Comparison of ENCODE assay signal across 19 cellular contexts in the genomic region with DNA sequence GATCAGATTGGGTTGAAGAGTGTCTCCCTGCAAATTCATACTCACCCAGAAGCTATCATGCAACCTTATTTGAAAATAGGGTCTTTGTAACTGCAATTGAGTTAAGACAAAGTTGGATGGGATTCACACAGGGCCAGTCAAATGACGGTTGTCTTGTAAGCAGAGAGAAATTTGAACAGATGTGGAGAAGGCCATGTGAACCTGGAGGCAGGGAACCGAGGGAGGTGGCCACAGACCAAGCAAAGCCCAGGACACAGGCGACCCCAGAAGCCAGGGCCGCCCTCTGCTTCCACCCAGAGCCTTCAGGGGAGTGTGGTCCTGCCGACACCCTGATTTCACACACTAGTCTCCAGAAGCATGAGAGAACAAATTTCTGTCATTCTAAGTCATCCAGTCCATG.
DNase-seq lines count a peak whose midpoint lies in the region; ATAC-seq lines count a peak whose summit lies in the region.
"Had no signal": no experiment of that assay in that cellular context is flagged by ENCODE, and none has a peak within 500 bp of the region (broad histone marks: within the 10 kb centered on the region; RNA-seq: fewer than 3 reads in every experiment).

No MANE protein-coding gene starts in this region.

- H3K14ac ChIP-seq in neuronal stem cell (ENCODE audit: low read length): no peak overlapping the region
- H3K14ac ChIP-seq in trophoblast cell (ENCODE audit: low read length): no peak overlapping the region

- H4K91ac ChIP-seq in neuronal stem cell (ENCODE audit: low read depth, low read length, poor library complexity) (no peak overlapping the region), trophoblast cell (ENCODE audit: low read depth, low read length) (no peak overlapping the region)

- no peak overlapping the region for H3K4me3 ChIP-seq in CD8-positive, alpha-beta memory T cell (ENCODE audit: low read length)
- H3K4me3 ChIP-seq in adipocyte (ENCODE audit: low read length) (peak overlapping the region; percentile 40), neuronal stem cell (ENCODE audit: low read length in 2 of 2) (no peak overlapping the region), trophoblast cell (ENCODE audit: low read depth, low read length) (no peak overlapping the region)
- H3K4me3 ChIP-seq: transverse colon had no signal

- H3K27me3 ChIP-seq in CD8-positive, alpha-beta memory T cell (ENCODE audit: insufficient read depth, low read length, poor library complexity, severe bottlenecking): no peaks in the 10 kb centered on the region
- H3K27me3 ChIP-seq in adipocyte (replicated peaks; ENCODE audit: control insufficient read depth, insufficient read depth, low read length) (peaks cover 3% of the 10 kb centered on the region), neuronal stem cell (ENCODE audit: control insufficient read depth in 3 of 3, insufficient read depth in 3 of 3, low read depth in 1 of 3, low read length in 3 of 3) (no peaks in the 10 kb centered on the region), trophoblast cell (ENCODE audit: insufficient read depth, low read length) (no peaks in the 10 kb centered on the region)
- H3K27me3 ChIP-seq: transverse colon had no signal

- H2BK5ac ChIP-seq in neuronal stem cell (ENCODE audit: low read length): no peak overlapping the region
- no peak overlapping the region for H2BK5ac ChIP-seq in trophoblast cell (ENCODE audit: low read depth, low read length, poor library complexity)

- no peak overlapping the region for H2BK15ac ChIP-seq in neuronal stem cell (ENCODE audit: low read length)

- no peaks in the 10 kb centered on the region for H3K36me3 ChIP-seq in CD8-positive, alpha-beta memory T cell (ENCODE audit: insufficient read depth, low read length)
- H3K36me3 ChIP-seq in adipocyte (ENCODE audit: control insufficient read depth, insufficient read depth, low read length, severe bottlenecking) (no peaks in the 10 kb centered on the region), neuronal stem cell (replicated peaks in 1 of 2; ENCODE audit: control insufficient read depth in 2 of 2, insufficient read depth in 2 of 2, low read length in 2 of 2) (no peaks in the 10 kb centered on the region), trophoblast cell (ENCODE audit: control insufficient read depth in 1 of 2, insufficient read depth in 2 of 2, low read length in 2 of 2) (no peaks in the 10 kb centered on the region)
- H3K36me3 ChIP-seq: transverse colon had no signal

- no peaks in the 10 kb centered on the region for H3K27me3 Mint-ChIP-seq in T-helper 2 cell treated with Interferon-gamma antibody and Interleukin-4, amounts not matched to agents 5 μg/mL and 100 μg/mL, for 36 hours (ENCODE audit: low read depth)
- H3K27me3 Mint-ChIP-seq in CD8-positive, alpha-beta memory T cell: no peaks in the 10 kb centered on the region
- H3K27me3 Mint-ChIP-seq: B cell had no signal

- H2BK120ac ChIP-seq in neuronal stem cell (ENCODE audit: low read depth, low read length) (no peak overlapping the region), trophoblast cell (ENCODE audit: insufficient read depth, low read length, poor library complexity) (no peak overlapping the region)

- H3K9me3 Mint-ChIP-seq in T-helper 2 cell treated with Interferon-gamma antibody and Interleukin-4, amounts not matched to agents 5 μg/mL and 100 μg/mL, for 36 hours: peaks cover 10% of the 10 kb centered on the region
- peaks cover 0 to 3% (median 0%) of the 10 kb centered on the region in 5 donors for H3K9me3 Mint-ChIP-seq in CD8-positive, alpha-beta memory T cell
- H3K9me3 Mint-ChIP-seq: neural crest cell had no signal

- no peak overlapping the region for H4K8ac ChIP-seq in neuronal stem cell (ENCODE audit: low read depth, low read length)
- no peak overlapping the region for H4K8ac ChIP-seq in trophoblast cell (ENCODE audit: low read depth, low read length)

- POLR2A ChIA-PET in CD8-positive, alpha-beta memory T cell (lab: Charles Lee): no interaction called here

- H3K4me1 Mint-ChIP-seq in T-helper 2 cell treated with Interferon-gamma antibody and Interleukin-4, amounts not matched to agents 5 μg/mL and 100 μg/mL, for 36 hours (ENCODE audit: low read depth): peaks cover 38% of the 10 kb centered on the region
- H3K4me1 Mint-ChIP-seq in CD8-positive, alpha-beta memory T cell: peaks cover 41 to 59% (median 56%) of the 10 kb centered on the region in 3 donors

- H3K18ac ChIP-seq in neuronal stem cell (ENCODE audit: low read length): peak overlapping the region; percentile 57
- no peak overlapping the region for H3K18ac ChIP-seq in trophoblast cell (ENCODE audit: low read length)

- H3K27ac Mint-ChIP-seq in T-helper 2 cell treated with Interferon-gamma antibody and Interleukin-4, amounts not matched to agents 5 μg/mL and 100 μg/mL, for 36 hours: peak overlapping the region; percentile 85
- H3K27ac Mint-ChIP-seq in CD8-positive, alpha-beta memory T cell: peak overlapping the region; percentile 12 to 98 (median 88)
- H3K27ac Mint-ChIP-seq: B cell, progenitor cell of endocrine pancreas had no signal

- CTCF ChIA-PET in CD8-positive, alpha-beta memory T cell (lab: Charles Lee): interaction anchor here (1.2 kb wide), 3 partner anchors 14 to 351 kb away, joined by 3 to 5 read pairs (median 3); no protein-coding TSS in a partner anchor

- H3K23ac ChIP-seq in neuronal stem cell (ENCODE audit: low read depth, low read length, poor library complexity): no peak overlapping the region
- no peak overlapping the region for H3K23ac ChIP-seq in trophoblast cell (ENCODE audit: low read length)

- peaks cover 31% of the 10 kb centered on the region for H3K36me3 Mint-ChIP-seq in T-helper 2 cell treated with Interferon-gamma antibody and Interleukin-4, amounts not matched to agents 5 μg/mL and 100 μg/mL, for 36 hours (ENCODE audit: low read depth)
- H3K36me3 Mint-ChIP-seq in CD8-positive, alpha-beta memory T cell: peaks cover 2 to 37% (median 9%) of the 10 kb centered on the region in 3 donors

- H3K4me1 ChIP-seq in CD8-positive, alpha-beta memory T cell (ENCODE audit: insufficient read depth, low read length): peaks cover 47% of the 10 kb centered on the region
- H3K4me1 ChIP-seq in adipocyte (ENCODE audit: control insufficient read depth, insufficient read depth, low read length) (peaks cover 11% of the 10 kb centered on the region), neuronal stem cell (ENCODE audit: control insufficient read depth in 2 of 2, insufficient read depth in 1 of 2, low read depth in 1 of 2, low read length in 2 of 2) (no peaks in the 10 kb centered on the region), trophoblast cell (ENCODE audit: control insufficient read depth in 1 of 2, insufficient read depth in 2 of 2, low read length in 2 of 2) (no peaks in the 10 kb centered on the region)

- H3K4me2 ChIP-seq in neuronal stem cell (ENCODE audit: insufficient read depth, low read length, poor library complexity, severe bottlenecking): no peak overlapping the region
- no peak overlapping the region for H3K4me2 ChIP-seq in trophoblast cell (ENCODE audit: low read length)

- H3K9ac ChIP-seq in adipocyte (ENCODE audit: low read length): no peak overlapping the region
- no peak overlapping the region for H3K9ac ChIP-seq in neuronal stem cell (ENCODE audit: low read depth, low read length, poor library complexity)
- H3K9ac ChIP-seq in trophoblast cell (ENCODE audit: low read length): no peak overlapping the region

- H4K12ac ChIP-seq in trophoblast cell (ENCODE audit: low read depth, low read length): no peak overlapping the region

- no peaks in the 10 kb centered on the region for H3K79me2 ChIP-seq in trophoblast cell (ENCODE audit: control insufficient read depth, insufficient read depth, low read length, poor library complexity)

- H3K79me1 ChIP-seq in neuronal stem cell (ENCODE audit: low read depth, low read length): no peaks in the 10 kb centered on the region
- H3K79me1 ChIP-seq in trophoblast cell (ENCODE audit: low read length): no peaks in the 10 kb centered on the region

- no peak overlapping the region for H3K27ac ChIP-seq in CD8-positive, alpha-beta memory T cell (ENCODE audit: low read depth, low read length)
- H3K27ac ChIP-seq in neuronal stem cell (replicated peaks; ENCODE audit: low read length) (no peak overlapping the region), trophoblast cell (ENCODE audit: low read depth, low read length) (no peak overlapping the region)
- H3K27ac ChIP-seq: transverse colon, VCaP had no signal

- no CpG with 5 or more reads among the region's 5 CpGs for WGBS in neuronal stem cell (ENCODE audit: extremely low coverage in 2 of 2, insufficient read length in 2 of 2, insufficient replicate concordance in 1 of 2), 2 donors
- WGBS in trophoblast cell (ENCODE audit: extremely low coverage, insufficient coverage, insufficient read length): no CpG with 5 or more reads among the region's 5 CpGs

- H2AFZ ChIP-seq in neuronal stem cell (ENCODE audit: low read length) (no peak overlapping the region), trophoblast cell (ENCODE audit: insufficient read depth, low read length, poor library complexity) (no peak overlapping the region)

- H3K9me3 ChIP-seq in CD8-positive, alpha-beta memory T cell (ENCODE audit: low read length): no peaks in the 10 kb centered on the region
- H3K9me3 ChIP-seq in adipocyte (ENCODE audit: control insufficient read depth, low read length) (no peaks in the 10 kb centered on the region), neuronal stem cell (replicated peaks in 1 of 2; ENCODE audit: control insufficient read depth in 2 of 2, insufficient read depth in 1 of 2, low read depth in 1 of 2, low read length in 2 of 2) (no peaks in the 10 kb centered on the region), trophoblast cell (ENCODE audit: insufficient read depth, low read depth, low read length) (no peaks in the 10 kb centered on the region)
- H3K9me3 ChIP-seq: transverse colon had no signal

- no peak overlapping the region for H3K4ac ChIP-seq in neuronal stem cell (ENCODE audit: low read length)
- no peak overlapping the region for H3K4ac ChIP-seq in trophoblast cell (ENCODE audit: low read depth, low read length)

- H2BK12ac ChIP-seq in neuronal stem cell (ENCODE audit: low read length) (no peak overlapping the region), trophoblast cell (ENCODE audit: low read length) (no peak overlapping the region)

- peak overlapping the region; percentile 45 for H3K4me3 Mint-ChIP-seq in T-helper 2 cell treated with Interferon-gamma antibody and Interleukin-4, amounts not matched to agents 5 μg/mL and 100 μg/mL, for 36 hours
- peak overlapping the region in 3 of 7 donors; percentile 28 to 68 (median 67) for H3K4me3 Mint-ChIP-seq in CD8-positive, alpha-beta memory T cell
- H3K4me3 Mint-ChIP-seq: B cell, neural crest cell had no signal

- no peak for ATAC-seq in HG02840 (IDR thresholded peaks at IDR 0.05; ENCODE audit: low FRiP score, unreplicated experiment)
- ATAC-seq: HCT116 had no signal

- DNase-seq in T-helper 2 cell treated with Interferon-gamma antibody and Interleukin-4, amounts not matched to agents 5 μg/mL and 100 μg/mL, for 36 hours (ENCODE audit: low spot score): no peak
- DNase-seq in T-helper 2 cell: no peak
- no peak for DNase-seq in CD8-positive, alpha-beta memory T cell
- DNase-seq in adipocyte (ENCODE audit: low read depth): no peak
- no peak for DNase-seq in neuronal stem cell (ENCODE audit: low spot score)
- no peak for DNase-seq in trophoblast cell
- no peak for DNase-seq in DMS153 (lab: John Stamatoyannopoulos, UW)
- DNase-seq: 8988T, left cardiac atrium, NCI-H187, NCI-H345, SHP77, transverse colon had no signal

- H2AK5ac ChIP-seq in neuronal stem cell (ENCODE audit: low read depth, low read length) (no peak overlapping the region), trophoblast cell (ENCODE audit: low read length) (no peak overlapping the region)
